1 cellular context compared by ENCODE assay signal in the genomic region with DNA sequence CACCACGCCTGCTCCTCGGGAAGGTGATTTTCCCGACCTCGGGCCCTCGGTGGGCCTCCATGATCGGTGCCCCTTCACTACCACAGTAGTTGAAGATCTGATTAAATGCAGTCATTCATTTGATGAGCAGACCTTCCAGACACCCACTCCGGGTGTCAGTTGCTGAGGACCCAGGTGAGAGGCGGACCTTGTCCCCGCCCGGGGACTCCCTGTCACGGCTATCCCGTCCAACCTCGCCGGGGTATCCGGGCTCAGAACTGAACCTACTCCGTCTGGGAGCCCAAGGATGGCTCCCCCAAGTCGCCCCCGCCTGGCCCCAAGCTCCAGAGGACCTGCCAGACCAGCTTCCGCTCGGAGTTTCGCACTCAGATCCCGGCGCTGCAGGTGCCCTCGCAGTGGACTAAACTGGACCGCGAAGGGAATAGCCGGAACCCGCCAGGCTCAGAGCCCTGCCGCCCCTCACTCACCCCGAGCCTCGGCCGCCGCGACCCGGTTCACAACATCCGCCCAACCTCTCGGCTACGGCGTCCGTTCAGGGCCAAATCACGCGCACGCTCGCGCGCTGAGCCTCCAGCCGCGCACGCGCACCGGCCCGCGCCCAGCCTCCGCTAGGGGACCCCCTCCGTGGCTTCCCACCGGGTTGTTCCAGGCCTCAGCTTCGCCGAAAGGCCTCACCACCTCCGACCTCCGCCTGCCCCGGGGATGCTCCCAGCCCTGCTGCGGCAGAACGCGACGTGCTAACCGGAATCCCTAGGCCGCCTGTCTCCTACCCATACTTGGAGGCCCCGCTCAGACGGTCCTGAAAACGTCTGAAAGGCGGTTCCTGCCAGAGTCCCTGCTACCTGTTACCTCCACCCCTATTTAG.
A peak's percentile ranks its signal among the peaks of the same experiment; 100 is the strongest.
TF ChIP-seq lines count a peak whose summit lies in the region.

No MANE protein-coding gene starts in this region.

TF ChIP-seq in K562, 482 proteins besides CTCF, POLR2A, EP300 and RAD21 (continued from another document and continues in another):
- TF ChIP-seq PTRF (tag; IDR thresholded peaks at IDR 0.05) (no peak), ZNF133 (CRISPR knock-in tag; IDR thresholded peaks at IDR 0.05) (peak; percentile 85; the same call in 1 of the 2 replicates), SRSF7 (optimal IDR thresholded peaks at IDR 0.05; ENCODE audit: low read depth, low read length) (no peak), TCF7L2 (IDR thresholded peaks at IDR 0.05; ENCODE audit: low read depth, low read length) (peak; percentile 30; the same call in 1 of the 2 replicates), ZSCAN29 (IDR thresholded peaks at IDR 0.05) (peak; percentile 48; the same call in 1 of the 2 replicates), FOSL1 (tag; conservative IDR thresholded peaks at IDR 0.05) (no peak), RNF2 (IDR thresholded peaks at IDR 0.05) (no peak), CHD4 (IDR thresholded peaks at IDR 0.05; ENCODE audit: insufficient read depth, insufficient replicate concordance, low read depth, low read length, poor library complexity, severe bottlenecking) (no peak), OTX1 (CRISPR knock-in tag; IDR thresholded peaks at IDR 0.05) (peak; percentile 90; the same call in 1 of the 2 replicates), POLR2AphosphoS5 (IDR thresholded peaks at IDR 0.05; ENCODE audit: control insufficient read depth, insufficient read depth, low read depth, low read length) (peak; percentile 90), MYBL2 (IDR thresholded peaks at IDR 0.05; ENCODE audit: low read depth) (no peak), MYBL2 (CRISPR knock-in tag; IDR thresholded peaks at IDR 0.05; ENCODE audit: borderline replicate concordance) (no peak), STAT5B (CRISPR knock-in tag; IDR thresholded peaks at IDR 0.05) (no peak), ZNF274 (IDR thresholded peaks at IDR 0.05; ENCODE audit: borderline replicate concordance, low read depth, low read length) (no peak), NCOA2 (IDR thresholded peaks at IDR 0.05; ENCODE audit: partially characterized antibody in 2 of 2) (no peak), CBX2 (IDR thresholded peaks at IDR 0.05; ENCODE audit: insufficient read depth, low read length, poor library complexity, severe bottlenecking) (no peak), ZNF3 (CRISPR knock-in tag; IDR thresholded peaks at IDR 0.05) (no peak), FOXA1 (IDR thresholded peaks at IDR 0.05; ENCODE audit: borderline replicate concordance) (no peak), PRPF4 (IDR thresholded peaks at IDR 0.05; ENCODE audit: insufficient read depth, low read depth, low read length, poor library complexity, severe bottlenecking) (peak; percentile 55), NFE2L1 (tag; IDR thresholded peaks at IDR 0.05; ENCODE audit: borderline replicate concordance, low read depth) (no peak), ZKSCAN8 (CRISPR knock-in tag; IDR thresholded peaks at IDR 0.05) (no peak), U2AF1 (optimal IDR thresholded peaks at IDR 0.05; ENCODE audit: low read depth, low read length) (no peak), ZBTB8A (IDR thresholded peaks at IDR 0.05; ENCODE audit: partially characterized antibody) (no peak), EWSR1 (IDR thresholded peaks at IDR 0.05; ENCODE audit: borderline replicate concordance, low read depth, partially characterized antibody) (no peak), PHF20 (IDR thresholded peaks at IDR 0.05; ENCODE audit: partially characterized antibody) (peak; percentile 96), BDP1 (IDR thresholded peaks at IDR 0.05; ENCODE audit: insufficient read depth, insufficient read length) (no peak)
- TF ChIP-seq, protein P1, sequence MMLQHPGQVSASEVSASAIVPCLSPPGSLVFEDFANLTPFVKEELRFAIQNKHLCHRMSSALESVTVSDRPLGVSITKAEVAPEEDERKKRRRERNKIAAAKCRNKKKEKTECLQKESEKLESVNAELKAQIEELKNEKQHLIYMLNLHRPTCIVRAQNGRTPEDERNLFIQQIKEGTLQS (IDR thresholded peaks at IDR 0.05) = no peak; the same call in 1 of the 2 replicates
- TF ChIP-seq, protein P1 (CRISPR knock-in tag; conservative IDR thresholded peaks at IDR 0.05) = peak; percentile 61
- TF ChIP-seq, protein P2, sequence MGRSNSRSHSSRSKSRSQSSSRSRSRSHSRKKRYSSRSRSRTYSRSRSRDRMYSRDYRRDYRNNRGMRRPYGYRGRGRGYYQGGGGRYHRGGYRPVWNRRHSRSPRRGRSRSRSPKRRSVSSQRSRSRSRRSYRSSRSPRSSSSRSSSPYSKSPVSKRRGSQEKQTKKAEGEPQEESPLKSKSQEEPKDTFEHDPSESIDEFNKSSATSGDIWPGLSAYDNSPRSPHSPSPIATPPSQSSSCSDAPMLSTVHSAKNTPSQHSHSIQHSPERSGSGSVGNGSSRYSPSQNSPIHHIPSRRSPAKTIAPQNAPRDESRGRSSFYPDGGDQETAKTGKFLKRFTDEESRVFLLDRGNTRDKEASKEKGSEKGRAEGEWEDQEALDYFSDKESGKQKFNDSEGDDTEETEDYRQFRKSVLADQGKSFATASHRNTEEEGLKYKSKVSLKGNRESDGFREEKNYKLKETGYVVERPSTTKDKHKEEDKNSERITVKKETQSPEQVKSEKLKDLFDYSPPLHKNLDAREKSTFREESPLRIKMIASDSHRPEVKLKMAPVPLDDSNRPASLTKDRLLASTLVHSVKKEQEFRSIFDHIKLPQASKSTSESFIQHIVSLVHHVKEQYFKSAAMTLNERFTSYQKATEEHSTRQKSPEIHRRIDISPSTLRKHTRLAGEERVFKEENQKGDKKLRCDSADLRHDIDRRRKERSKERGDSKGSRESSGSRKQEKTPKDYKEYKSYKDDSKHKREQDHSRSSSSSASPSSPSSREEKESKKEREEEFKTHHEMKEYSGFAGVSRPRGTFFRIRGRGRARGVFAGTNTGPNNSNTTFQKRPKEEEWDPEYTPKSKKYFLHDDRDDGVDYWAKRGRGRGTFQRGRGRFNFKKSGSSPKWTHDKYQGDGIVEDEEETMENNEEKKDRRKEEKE (IDR thresholded peaks at IDR 0.05; ENCODE audit: borderline replicate concordance in 1 of 2, control insufficient read depth in 1 of 2, low read depth in 2 of 2, low read length in 1 of 2) = 0 out of 4 replicates have a peak, but pooled peaks of 1 of the 2 experiments have one; percentile 75
- TF ChIP-seq, protein P3, sequence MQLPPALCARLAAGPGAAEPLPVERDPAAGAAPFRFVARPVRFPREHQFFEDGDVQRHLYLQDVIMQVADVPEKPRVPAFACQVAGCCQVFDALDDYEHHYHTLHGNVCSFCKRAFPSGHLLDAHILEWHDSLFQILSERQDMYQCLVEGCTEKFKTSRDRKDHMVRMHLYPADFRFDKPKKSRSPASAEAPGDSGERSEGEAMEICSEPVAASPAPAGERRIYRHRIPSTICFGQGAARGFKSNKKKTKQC (CRISPR knock-in tag; IDR thresholded peaks at IDR 0.05) = peak; percentile 96
- TF ChIP-seq, protein P4, sequence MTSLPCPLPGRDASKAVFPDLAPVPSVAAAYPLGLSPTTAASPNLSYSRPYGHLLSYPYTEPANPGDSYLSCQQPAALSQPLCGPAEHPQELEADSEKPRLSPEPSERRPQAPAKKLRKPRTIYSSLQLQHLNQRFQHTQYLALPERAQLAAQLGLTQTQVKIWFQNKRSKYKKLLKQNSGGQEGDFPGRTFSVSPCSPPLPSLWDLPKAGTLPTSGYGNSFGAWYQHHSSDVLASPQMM (CRISPR knock-in tag; IDR thresholded peaks at IDR 0.05) = no peak
- TF ChIP-seq, protein P5, sequence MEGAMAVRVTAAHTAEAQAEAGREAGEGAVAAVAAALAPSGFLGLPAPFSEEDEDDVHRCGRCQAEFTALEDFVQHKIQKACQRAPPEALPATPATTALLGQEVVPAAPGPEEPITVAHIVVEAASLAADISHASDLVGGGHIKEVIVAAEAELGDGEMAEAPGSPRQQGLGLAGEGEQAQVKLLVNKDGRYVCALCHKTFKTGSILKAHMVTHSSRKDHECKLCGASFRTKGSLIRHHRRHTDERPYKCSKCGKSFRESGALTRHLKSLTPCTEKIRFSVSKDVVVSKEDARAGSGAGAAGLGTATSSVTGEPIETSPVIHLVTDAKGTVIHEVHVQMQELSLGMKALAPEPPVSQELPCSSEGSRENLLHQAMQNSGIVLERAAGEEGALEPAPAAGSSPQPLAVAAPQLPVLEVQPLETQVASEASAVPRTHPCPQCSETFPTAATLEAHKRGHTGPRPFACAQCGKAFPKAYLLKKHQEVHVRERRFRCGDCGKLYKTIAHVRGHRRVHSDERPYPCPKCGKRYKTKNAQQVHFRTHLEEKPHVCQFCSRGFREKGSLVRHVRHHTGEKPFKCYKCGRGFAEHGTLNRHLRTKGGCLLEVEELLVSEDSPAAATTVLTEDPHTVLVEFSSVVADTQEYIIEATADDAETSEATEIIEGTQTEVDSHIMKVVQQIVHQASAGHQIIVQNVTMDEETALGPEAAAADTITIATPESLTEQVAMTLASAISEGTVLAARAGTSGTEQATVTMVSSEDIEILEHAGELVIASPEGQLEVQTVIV (CRISPR knock-in tag; IDR thresholded peaks at IDR 0.05; ENCODE audit: borderline replicate concordance) = no peak
- TF ChIP-seq, protein P6, sequence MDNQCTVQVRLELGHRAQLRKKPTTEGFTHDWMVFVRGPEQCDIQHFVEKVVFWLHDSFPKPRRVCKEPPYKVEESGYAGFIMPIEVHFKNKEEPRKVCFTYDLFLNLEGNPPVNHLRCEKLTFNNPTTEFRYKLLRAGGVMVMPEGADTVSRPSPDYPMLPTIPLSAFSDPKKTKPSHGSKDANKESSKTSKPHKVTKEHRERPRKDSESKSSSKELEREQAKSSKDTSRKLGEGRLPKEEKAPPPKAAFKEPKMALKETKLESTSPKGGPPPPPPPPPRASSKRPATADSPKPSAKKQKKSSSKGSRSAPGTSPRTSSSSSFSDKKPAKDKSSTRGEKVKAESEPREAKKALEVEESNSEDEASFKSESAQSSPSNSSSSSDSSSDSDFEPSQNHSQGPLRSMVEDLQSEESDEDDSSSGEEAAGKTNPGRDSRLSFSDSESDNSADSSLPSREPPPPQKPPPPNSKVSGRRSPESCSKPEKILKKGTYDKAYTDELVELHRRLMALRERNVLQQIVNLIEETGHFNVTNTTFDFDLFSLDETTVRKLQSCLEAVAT (IDR thresholded peaks at IDR 0.05) = peak; percentile 72 to 81; a peak in 2 of 4 replicates
- TF ChIP-seq, protein P7, sequence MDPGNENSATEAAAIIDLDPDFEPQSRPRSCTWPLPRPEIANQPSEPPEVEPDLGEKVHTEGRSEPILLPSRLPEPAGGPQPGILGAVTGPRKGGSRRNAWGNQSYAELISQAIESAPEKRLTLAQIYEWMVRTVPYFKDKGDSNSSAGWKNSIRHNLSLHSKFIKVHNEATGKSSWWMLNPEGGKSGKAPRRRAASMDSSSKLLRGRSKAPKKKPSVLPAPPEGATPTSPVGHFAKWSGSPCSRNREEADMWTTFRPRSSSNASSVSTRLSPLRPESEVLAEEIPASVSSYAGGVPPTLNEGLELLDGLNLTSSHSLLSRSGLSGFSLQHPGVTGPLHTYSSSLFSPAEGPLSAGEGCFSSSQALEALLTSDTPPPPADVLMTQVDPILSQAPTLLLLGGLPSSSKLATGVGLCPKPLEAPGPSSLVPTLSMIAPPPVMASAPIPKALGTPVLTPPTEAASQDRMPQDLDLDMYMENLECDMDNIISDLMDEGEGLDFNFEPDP (CRISPR knock-in tag; IDR thresholded peaks at IDR 0.05) = peak; percentile 86
- TF ChIP-seq, protein P8, sequence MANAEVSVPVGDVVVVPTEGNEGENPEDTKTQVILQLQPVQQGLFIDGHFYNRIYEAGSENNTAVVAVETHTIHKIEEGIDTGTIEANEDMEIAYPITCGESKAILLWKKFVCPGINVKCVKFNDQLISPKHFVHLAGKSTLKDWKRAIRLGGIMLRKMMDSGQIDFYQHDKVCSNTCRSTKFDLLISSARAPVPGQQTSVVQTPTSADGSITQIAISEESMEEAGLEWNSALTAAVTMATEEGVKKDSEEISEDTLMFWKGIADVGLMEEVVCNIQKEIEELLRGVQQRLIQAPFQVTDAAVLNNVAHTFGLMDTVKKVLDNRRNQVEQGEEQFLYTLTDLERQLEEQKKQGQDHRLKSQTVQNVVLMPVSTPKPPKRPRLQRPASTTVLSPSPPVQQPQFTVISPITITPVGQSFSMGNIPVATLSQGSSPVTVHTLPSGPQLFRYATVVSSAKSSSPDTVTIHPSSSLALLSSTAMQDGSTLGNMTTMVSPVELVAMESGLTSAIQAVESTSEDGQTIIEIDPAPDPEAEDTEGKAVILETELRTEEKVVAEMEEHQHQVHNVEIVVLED (CRISPR knock-in tag; IDR thresholded peaks at IDR 0.05) = peak; percentile 88
- TF ChIP-seq, protein P9, sequence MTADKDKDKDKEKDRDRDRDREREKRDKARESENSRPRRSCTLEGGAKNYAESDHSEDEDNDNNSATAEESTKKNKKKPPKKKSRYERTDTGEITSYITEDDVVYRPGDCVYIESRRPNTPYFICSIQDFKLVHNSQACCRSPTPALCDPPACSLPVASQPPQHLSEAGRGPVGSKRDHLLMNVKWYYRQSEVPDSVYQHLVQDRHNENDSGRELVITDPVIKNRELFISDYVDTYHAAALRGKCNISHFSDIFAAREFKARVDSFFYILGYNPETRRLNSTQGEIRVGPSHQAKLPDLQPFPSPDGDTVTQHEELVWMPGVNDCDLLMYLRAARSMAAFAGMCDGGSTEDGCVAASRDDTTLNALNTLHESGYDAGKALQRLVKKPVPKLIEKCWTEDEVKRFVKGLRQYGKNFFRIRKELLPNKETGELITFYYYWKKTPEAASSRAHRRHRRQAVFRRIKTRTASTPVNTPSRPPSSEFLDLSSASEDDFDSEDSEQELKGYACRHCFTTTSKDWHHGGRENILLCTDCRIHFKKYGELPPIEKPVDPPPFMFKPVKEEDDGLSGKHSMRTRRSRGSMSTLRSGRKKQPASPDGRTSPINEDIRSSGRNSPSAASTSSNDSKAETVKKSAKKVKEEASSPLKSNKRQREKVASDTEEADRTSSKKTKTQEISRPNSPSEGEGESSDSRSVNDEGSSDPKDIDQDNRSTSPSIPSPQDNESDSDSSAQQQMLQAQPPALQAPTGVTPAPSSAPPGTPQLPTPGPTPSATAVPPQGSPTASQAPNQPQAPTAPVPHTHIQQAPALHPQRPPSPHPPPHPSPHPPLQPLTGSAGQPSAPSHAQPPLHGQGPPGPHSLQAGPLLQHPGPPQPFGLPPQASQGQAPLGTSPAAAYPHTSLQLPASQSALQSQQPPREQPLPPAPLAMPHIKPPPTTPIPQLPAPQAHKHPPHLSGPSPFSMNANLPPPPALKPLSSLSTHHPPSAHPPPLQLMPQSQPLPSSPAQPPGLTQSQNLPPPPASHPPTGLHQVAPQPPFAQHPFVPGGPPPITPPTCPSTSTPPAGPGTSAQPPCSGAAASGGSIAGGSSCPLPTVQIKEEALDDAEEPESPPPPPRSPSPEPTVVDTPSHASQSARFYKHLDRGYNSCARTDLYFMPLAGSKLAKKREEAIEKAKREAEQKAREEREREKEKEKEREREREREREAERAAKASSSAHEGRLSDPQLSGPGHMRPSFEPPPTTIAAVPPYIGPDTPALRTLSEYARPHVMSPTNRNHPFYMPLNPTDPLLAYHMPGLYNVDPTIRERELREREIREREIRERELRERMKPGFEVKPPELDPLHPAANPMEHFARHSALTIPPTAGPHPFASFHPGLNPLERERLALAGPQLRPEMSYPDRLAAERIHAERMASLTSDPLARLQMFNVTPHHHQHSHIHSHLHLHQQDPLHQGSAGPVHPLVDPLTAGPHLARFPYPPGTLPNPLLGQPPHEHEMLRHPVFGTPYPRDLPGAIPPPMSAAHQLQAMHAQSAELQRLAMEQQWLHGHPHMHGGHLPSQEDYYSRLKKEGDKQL (CRISPR knock-in tag; IDR thresholded peaks at IDR 0.05; ENCODE audit: borderline replicate concordance) = peak; percentile 87; the same call in 1 of the 2 replicates
